ENCODE assay signal across 12 cellular contexts in the genomic region with DNA sequence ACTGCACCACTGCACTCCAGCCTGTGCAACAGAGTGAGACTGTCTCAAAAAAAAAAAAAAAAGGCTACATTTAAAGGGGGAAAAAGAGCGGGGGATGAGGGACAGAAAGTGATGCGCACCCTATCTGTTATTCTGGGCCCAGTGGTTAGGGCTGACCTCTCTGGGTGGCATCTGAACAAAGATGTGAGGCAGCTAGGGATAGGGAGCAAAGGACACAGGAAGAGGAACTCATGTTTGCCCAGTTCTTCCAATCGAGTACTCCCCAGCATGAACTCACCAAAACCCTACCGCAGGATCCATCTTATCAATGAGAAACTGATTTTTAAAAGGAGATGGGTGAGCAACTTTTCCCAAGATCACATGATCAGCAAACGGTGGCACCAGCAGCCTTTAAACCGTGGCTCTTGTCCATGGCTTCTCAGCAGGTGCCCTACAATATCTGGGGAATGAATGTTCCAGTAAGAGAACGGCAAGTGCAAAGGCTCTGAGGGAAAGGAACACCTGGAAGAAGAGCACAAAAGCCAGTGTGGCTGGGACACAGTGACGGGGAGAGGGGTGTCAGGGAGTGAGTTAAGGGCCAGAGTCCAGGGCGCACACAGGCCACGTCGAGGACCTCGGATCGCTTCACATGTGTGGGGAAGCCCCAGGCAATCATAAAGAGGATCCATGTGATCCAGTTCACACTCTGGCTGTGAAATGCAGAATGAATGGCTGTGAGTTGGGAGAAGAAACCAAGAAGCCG. TPM values are rescaled to one million over a fixed set of nuclear protein-coding genes. Genes with fewer than 3 reads are reported as not detected.
DNase-seq lines count a peak whose midpoint lies in the region; TF ChIP-seq lines count a peak whose summit lies in the region.
"Had no signal": no experiment of that assay in that cellular context is flagged by ENCODE, and none has a peak within 500 bp of the region (broad histone marks: within the 10 kb centered on the region; RNA-seq: fewer than 3 reads in every experiment).

No MANE protein-coding gene starts in this region.

- H3K9ac ChIP-seq in liver (ENCODE audit: low read depth in 1 of 2, low read length in 2 of 2), result no peak overlapping the region

- no peaks in the 10 kb centered on the region for H3K27me3 Mint-ChIP-seq in activated T-cell treated with anti-CD3 and anti-CD28 coated beads, Interleukin-2, amount 50 U/mL, for 24 hours
- H3K27me3 Mint-ChIP-seq in activated T-helper 2 cell treated with anti-CD3 and anti-CD28 coated beads, Interferon-gamma antibody, Interleukin-2, Interleukin-4, amounts not matched to agents 10 μg/mL and 5 μg/mL and 100 μg/mL, durations not matched to agents 14 hours and 24 hours and 36 hours (ENCODE audit: low read depth), result no peaks in the 10 kb centered on the region

- TF ChIP-seq EP300 in stomach (IDR thresholded peaks at IDR 0.05), result no peak

- peaks cover 5 to 17% (median 12%) of the 10 kb centered on the region in 4 donors for H3K4me1 ChIP-seq in liver (ENCODE audit: control insufficient read depth in 4 of 4, insufficient read depth in 4 of 4, low read length in 3 of 4)
- H3K4me1 ChIP-seq in stomach, result peaks cover 22 to 69% (median 51%) of the 10 kb centered on the region in 4 donors

- H3K9me3 ChIP-seq in liver (ENCODE audit: control insufficient read depth in 4 of 4, low read length in 3 of 4) (no peaks in the 10 kb centered on the region), stomach (no peaks in the 10 kb centered on the region)
- H3K9me3 ChIP-seq: right atrium auricular region had no signal

- DNase-seq in activated T-cell treated with anti-CD3 and anti-CD28 coated beads, Interleukin-2, amount 50 U/mL, for 24 hours, result no peak
- no peak for DNase-seq in activated T-cell treated with anti-CD3 and anti-CD28 coated beads, Interleukin-2, amount 50 U/mL, for 1 hour
- DNase-seq in activated T-helper 2 cell treated with anti-CD3 and anti-CD28 coated beads, Interferon-gamma antibody, Interleukin-2, Interleukin-4, amounts not matched to agents 10 μg/mL and 5 μg/mL and 100 μg/mL, durations not matched to agents 14 hours and 24 hours and 36 hours (ENCODE audit: low spot score), result no peak
- DNase-seq in stomach, result no peak
- DNase-seq in erythroblast (lab: John Stamatoyannopoulos, UW), result no peak
- DNase-seq in occipital lobe (lab: John Stamatoyannopoulos, UW), result no peak
- DNase-seq in UCSD-AML1 (lab: John Stamatoyannopoulos, UW; ENCODE audit: unreplicated experiment), result no peak
- DNase-seq: activated CD4-positive, alpha-beta T cell treated with anti-CD3 and anti-CD28 coated beads, Interleukin-2, amount 50 U/mL, for 4 hours; activated naive CD4-positive, alpha-beta T cell treated with anti-CD3 and anti-CD28 coated beads, Interleukin-2, amount 50 U/mL, for 16 hours; stimulated activated CD4-positive, alpha-beta T cell treated with anti-CD3 and anti-CD28 coated beads, Interleukin-4, amount 100 ng/mL, for 24 hours had no signal

- peaks cover 69% of the 10 kb centered on the region for H3K36me3 Mint-ChIP-seq in activated T-cell treated with anti-CD3 and anti-CD28 coated beads, Interleukin-2, amount 50 U/mL, for 24 hours (ENCODE audit: low read depth)
- peaks cover 67% of the 10 kb centered on the region for H3K36me3 Mint-ChIP-seq in activated T-helper 2 cell treated with anti-CD3 and anti-CD28 coated beads, Interferon-gamma antibody, Interleukin-2, Interleukin-4, amounts not matched to agents 10 μg/mL and 5 μg/mL and 100 μg/mL, durations not matched to agents 14 hours and 24 hours and 36 hours (ENCODE audit: low read depth)

- H3K27me3 ChIP-seq in liver (ENCODE audit: control insufficient read depth in 4 of 4, insufficient read depth in 4 of 4, low read length in 3 of 4) (no peaks in the 10 kb centered on the region), stomach (no peaks in the 10 kb centered on the region)
- H3K27me3 ChIP-seq: right atrium auricular region had no signal

- WGBS in liver, result 57% methylated on average over 14 of the region's 14 CpGs
- WGBS in stomach, 5 donors, result 82 to 86% (median 84%) methylated on average over 14 of the region's 14 CpGs

- H3K9me3 Mint-ChIP-seq in activated T-cell treated with anti-CD3 and anti-CD28 coated beads, Interleukin-2, amount 50 U/mL, for 24 hours, result no peaks in the 10 kb centered on the region
- H3K9me3 Mint-ChIP-seq in activated T-helper 2 cell treated with anti-CD3 and anti-CD28 coated beads, Interferon-gamma antibody, Interleukin-2, Interleukin-4, amounts not matched to agents 10 μg/mL and 5 μg/mL and 100 μg/mL, durations not matched to agents 14 hours and 24 hours and 36 hours, result no peaks in the 10 kb centered on the region

- TF ChIP-seq RAD21 in liver (IDR thresholded peaks at IDR 0.05), result no peak

- TF ChIP-seq CTCF in liver (IDR thresholded peaks at IDR 0.05; ENCODE audit: low read depth, low read length, missing input control), result no peak
- TF ChIP-seq CTCF in stomach (IDR thresholded peaks at IDR 0.05), result no peak

- intact Hi-C loops in activated T-helper 2 cell treated with anti-CD3 and anti-CD28 coated beads, Interferon-gamma antibody, Interleukin-2, Interleukin-4, amounts not matched to agents 10 μg/mL and 5 μg/mL and 100 μg/mL, durations not matched to agents 14 hours and 24 hours and 36 hours (cut with micrococcal nuclease), result no loop called here
- intact Hi-C loops in stomach (cut with DNase I; ENCODE audit: low total_unique reads), result no loop called here

- no peak overlapping the region for H3K4me3 Mint-ChIP-seq in activated T-cell treated with anti-CD3 and anti-CD28 coated beads, Interleukin-2, amount 50 U/mL, for 24 hours
- no peak overlapping the region for H3K4me3 Mint-ChIP-seq in activated T-helper 2 cell treated with anti-CD3 and anti-CD28 coated beads, Interferon-gamma antibody, Interleukin-2, Interleukin-4, amounts not matched to agents 10 μg/mL and 5 μg/mL and 100 μg/mL, durations not matched to agents 14 hours and 24 hours and 36 hours (ENCODE audit: low read depth)

- H3K27ac ChIP-seq in liver (ENCODE audit: low read depth in 1 of 2, low read length in 2 of 2), result peak overlapping the region in 1 of 2 donors; percentile 32
- peak overlapping the region in 3 of 5 donors; percentile 1 to 62 (median 25) for H3K27ac ChIP-seq in stomach

- TF ChIP-seq POLR2A in stomach (IDR thresholded peaks at IDR 0.05) (no peak), erythroblast (IDR thresholded peaks at IDR 0.05; ENCODE audit: low read length) (no peak)

- H3K4me3 ChIP-seq in liver (ENCODE audit: low read depth in 1 of 3, low read length in 3 of 3) (no peak overlapping the region), stomach (no peak overlapping the region)
- H3K4me3 ChIP-seq: right atrium auricular region had no signal

- H3K36me3 ChIP-seq in liver (ENCODE audit: control insufficient read depth in 4 of 4, insufficient read depth in 3 of 4, low read depth in 1 of 4, low read length in 3 of 4) (no peaks in the 10 kb centered on the region), stomach (peaks cover 0 to 16% (median 5%) of the 10 kb centered on the region in 4 donors)
- H3K36me3 ChIP-seq: right atrium auricular region had no signal

- peak overlapping the region; percentile 27 for H3K27ac Mint-ChIP-seq in activated T-cell treated with anti-CD3 and anti-CD28 coated beads, Interleukin-2, amount 50 U/mL, for 24 hours
- H3K27ac Mint-ChIP-seq in activated T-helper 2 cell treated with anti-CD3 and anti-CD28 coated beads, Interferon-gamma antibody, Interleukin-2, Interleukin-4, amounts not matched to agents 10 μg/mL and 5 μg/mL and 100 μg/mL, durations not matched to agents 14 hours and 24 hours and 36 hours, result peak overlapping the region; percentile 76

- H3K4me1 Mint-ChIP-seq in activated T-cell treated with anti-CD3 and anti-CD28 coated beads, Interleukin-2, amount 50 U/mL, for 24 hours (ENCODE audit: low read depth), result peaks cover 81% of the 10 kb centered on the region
- peaks cover 53% of the 10 kb centered on the region for H3K4me1 Mint-ChIP-seq in activated T-helper 2 cell treated with anti-CD3 and anti-CD28 coated beads, Interferon-gamma antibody, Interleukin-2, Interleukin-4, amounts not matched to agents 10 μg/mL and 5 μg/mL and 100 μg/mL, durations not matched to agents 14 hours and 24 hours and 36 hours (ENCODE audit: low read depth)

TF ChIP-seq in liver, 16 proteins besides CTCF, POLR2A, EP300 and RAD21 (continues in another document):
- TF ChIP-seq TAF1 (conservative IDR thresholded peaks at IDR 0.05) (no peak), REST (IDR thresholded peaks at IDR 0.05) (no peak), ATF3 (IDR thresholded peaks at IDR 0.05) (no peak), JUND (IDR thresholded peaks at IDR 0.05) (no peak)

RNA-seq across cellular contexts. Expression of gene RAPGEF1, which starts 22.0 kb away (rescaled TPM):
- total RNA-seq in activated T-helper 2 cell treated with anti-CD3 and anti-CD28 coated beads, Interferon-gamma antibody, Interleukin-2, Interleukin-4, amounts not matched to agents 10 μg/mL and 5 μg/mL and 100 μg/mL, durations not matched to agents 14 hours and 24 hours and 36 hours, result 133 and 136 TPM in 2 replicates
- 10 to 100 TPM; 14.1 to 19.6 TPM for total RNA-seq in liver
- polyA plus RNA-seq in liver, result 10 to 100 TPM in 1 of 2 donors, 1 to 10 TPM in 1; 5.6 to 19.7 TPM
- total RNA-seq in stomach, result 10 to 100 TPM; 33.2 to 84.6 (median 57.1) TPM
- polyA plus RNA-seq in stomach, result 10 to 100 TPM in 2 of 3 donors, 1 to 10 TPM in 1; 8.4 to 19.1 (median 12.5) TPM
- 26.2 TPM for total RNA-seq in occipital lobe
